Comparison of ENCODE assay signal across 25 cellular contexts in genomic region chr3:140007946-140008692, GRCh38.
DNase-seq lines count a peak whose midpoint lies in the region; TF ChIP-seq lines count a peak whose summit lies in the region.
"Had no signal": no experiment of that assay in that cellular context is flagged by ENCODE, and none has a peak within 500 bp of the region (broad histone marks: within the 10 kb centered on the region; RNA-seq: fewer than 3 reads in every experiment).

No MANE protein-coding gene starts in this region.

- H3K9me3 Mint-ChIP-seq in neural crest cell: no peaks in the 10 kb centered on the region
- H3K9me3 Mint-ChIP-seq: activated naive CD4-positive, alpha-beta T cell treated with anti-CD3 and anti-CD28 coated beads, Interleukin-2, amount 50 U/mL, for 72 hours; activated T-helper 2 cell treated with anti-CD3 and anti-CD28 coated beads, Interferon-gamma antibody, Interleukin-2, Interleukin-4, amounts not matched to agents 10 μg/mL and 5 μg/mL and 100 μg/mL, durations not matched to agents 14 hours and 24 hours and 36 hours had no signal

- H3K27ac Mint-ChIP-seq in neural crest cell (ENCODE audit: unreplicated experiment): peak overlapping the region; percentile 68
- H3K27ac Mint-ChIP-seq: activated CD4-positive, alpha-beta T cell treated with anti-CD3 and anti-CD28 coated beads for 36 hours; activated CD8-positive, alpha-beta T cell treated with anti-CD3 and anti-CD28 coated beads, Interleukin-2, amount 10 ng/mL, durations not matched to agents 7 days and 5 days; activated naive CD4-positive, alpha-beta T cell treated with anti-CD3 and anti-CD28 coated beads, Interleukin-2, amount 50 U/mL, for 72 hours; activated T-helper 2 cell treated with anti-CD3 and anti-CD28 coated beads, Interferon-gamma antibody, Interleukin-2, Interleukin-4, amounts not matched to agents 10 μg/mL and 5 μg/mL and 100 μg/mL, durations not matched to agents 14 hours and 24 hours and 36 hours; progenitor cell of endocrine pancreas had no signal

- no peaks in the 10 kb centered on the region for H3K9me3 ChIP-seq in prostate gland
- H3K9me3 ChIP-seq: BLaER1 treated with 17β-estradiol and CSF1 and Interleukin-3, amounts not matched to agents 10 nM and 100 nM; neutrophil; right lobe of liver; tibial artery had no signal

- H3K36me3 Mint-ChIP-seq in neural crest cell (ENCODE audit: low read depth): no peaks in the 10 kb centered on the region
- H3K36me3 Mint-ChIP-seq: activated naive CD4-positive, alpha-beta T cell treated with anti-CD3 and anti-CD28 coated beads, Interleukin-2, amount 50 U/mL, for 72 hours had no signal

- TF ChIP-seq POLR2A in prostate gland (IDR thresholded peaks at IDR 0.05): no peak

- no peak overlapping the region for H3K4me3 Mint-ChIP-seq in neural crest cell
- H3K4me3 Mint-ChIP-seq: activated CD4-positive, alpha-beta T cell treated with anti-CD3 and anti-CD28 coated beads for 36 hours; activated CD8-positive, alpha-beta T cell treated with anti-CD3 and anti-CD28 coated beads, Interleukin-2, amount 10 ng/mL, durations not matched to agents 7 days and 5 days had no signal

- DNase-seq in DMS 273 (lab: John Stamatoyannopoulos, UW; ENCODE audit: unreplicated experiment) (peak; percentile 81), NCI-H1092 treated with DMSO at 0.1 percent for 48 hours (lab: John Stamatoyannopoulos, UW) (peak; percentile 79), NCI-H524 treated with DMSO at 0.1 percent for 48 hours (lab: John Stamatoyannopoulos, UW) (peak; percentile 24), neural crest cell (ENCODE audit: low read depth, low spot score) (no peak), activated gamma-delta T cell (lab: John Stamatoyannopoulos, UW) (no peak), prostate gland (ENCODE audit: low spot score) (no peak)
- DNase-seq in activated T-cell treated with anti-CD3 and anti-CD28 coated beads, Interleukin-2, amount 50 U/mL, for 1 hour: no peak
- DNase-seq: activated CD4-positive, alpha-beta T cell treated with anti-CD3 and anti-CD28 coated beads for 36 hours; activated CD8-positive, alpha-beta T cell treated with anti-CD3 and anti-CD28 coated beads, Interleukin-2, amount 10 ng/mL, durations not matched to agents 7 days and 5 days; foreskin melanocyte; GDM1; GM23248; Karpas-422; NCI-H2029; NCI-H510A treated with DMSO at 0.1 percent for 48 hours; right lobe of liver; stimulated activated CD4-positive, alpha-beta T cell treated with anti-CD3 and anti-CD28 coated beads, Interleukin-12 subunit alpha, Interleukin-12 subunit beta, amount 100 ng/mL, for 4 hours; stimulated activated CD4-positive, alpha-beta T cell treated with anti-CD3 and anti-CD28 coated beads, Interleukin-2, amount 100 ng/mL, for 48 hours; T-helper 9 cell; tibial artery had no signal

- no peaks in the 10 kb centered on the region for H3K36me3 ChIP-seq in prostate gland
- H3K36me3 ChIP-seq: BLaER1 treated with 17β-estradiol and CSF1 and Interleukin-3, amounts not matched to agents 10 nM and 100 nM; neutrophil; right lobe of liver; tibial artery had no signal

- no peaks in the 10 kb centered on the region for H3K4me1 Mint-ChIP-seq in neural crest cell
- H3K4me1 Mint-ChIP-seq: activated CD4-positive, alpha-beta T cell treated with anti-CD3 and anti-CD28 coated beads for 36 hours had no signal

- intact Hi-C loops in prostate gland (cut with DNase I): no loop called here

- H3K4me3 ChIP-seq in prostate gland: no peak overlapping the region
- H3K4me3 ChIP-seq: BLaER1 treated with 17β-estradiol and CSF1 and Interleukin-3, amounts not matched to agents 10 nM and 100 nM; GM23248; right lobe of liver; tibial artery had no signal

- no peaks in the 10 kb centered on the region for H3K27me3 ChIP-seq in prostate gland (replicated peaks; ENCODE audit: insufficient read depth)
- H3K27me3 ChIP-seq: BLaER1 treated with 17β-estradiol and CSF1 and Interleukin-3, amounts not matched to agents 10 nM and 100 nM; neutrophil; right lobe of liver; tibial artery had no signal

- H3K27ac ChIP-seq in prostate gland: no peak overlapping the region
- H3K27ac ChIP-seq: BLaER1 treated with 17β-estradiol and CSF1 and Interleukin-3, amounts not matched to agents 10 nM and 100 nM; GM23248; neutrophil; right lobe of liver; tibial artery had no signal

- no peaks in the 10 kb centered on the region for H3K27me3 Mint-ChIP-seq in neural crest cell (ENCODE audit: low read depth)

- whole genome bisulfite sequencing in prostate gland: 85% methylated on average over 4 of the region's 4 CpGs

- no peaks in the 10 kb centered on the region for H3K4me1 ChIP-seq in prostate gland (replicated peaks)
- H3K4me1 ChIP-seq: BLaER1 treated with 17β-estradiol and CSF1 and Interleukin-3, amounts not matched to agents 10 nM and 100 nM; tibial artery had no signal

- TF ChIP-seq CTCF in neural crest cell (conservative IDR thresholded peaks at IDR 0.05) (no peak), prostate gland (IDR thresholded peaks at IDR 0.05) (no peak)

Comparison
In these comparisons a context has a peak if more than half of its experiments do, and no peak if none do; other contexts are left out.
1. DNase-seq: peak in DMS 273 (single experiment), NCI-H1092 treated with DMSO at 0.1 percent for 48 hours (single experiment) and NCI-H524 treated with DMSO at 0.1 percent for 48 hours (single experiment); none in neural crest cell (single experiment), activated gamma-delta T cell (single experiment), prostate gland (single experiment) and activated T-cell treated with anti-CD3 and anti-CD28 coated beads, Interleukin-2, amount 50 U/mL, for 1 hour (single experiment).